Comparison of ENCODE assay signal across 10 cellular contexts in genomic region chr4:8238515-8239053, GRCh38. TPM values are rescaled to one million over a fixed set of nuclear protein-coding genes. Genes with fewer than 3 reads are reported as not detected.
DNase-seq lines count a peak whose midpoint lies in the region; ATAC-seq, FAIRE-seq and TF ChIP-seq lines count a peak whose summit lies in the region.
"Had no signal": no experiment of that assay in that cellular context is flagged by ENCODE, and none has a peak within 500 bp of the region (broad histone marks: within the 10 kb centered on the region; RNA-seq: fewer than 3 reads in every experiment).

No MANE protein-coding gene starts in this region.

- peaks cover 0 to 5% of the 10 kb centered on the region in 2 donors for H3K9me3 ChIP-seq in neuronal stem cell (replicated peaks in 1 of 2; ENCODE audit: control insufficient read depth in 2 of 2, insufficient read depth in 1 of 2, low read depth in 1 of 2, low read length in 2 of 2)

- no peaks in the 10 kb centered on the region for H3K4me1 Mint-ChIP-seq in natural killer cell
- H3K4me1 Mint-ChIP-seq: activated naive CD4-positive, alpha-beta T cell treated with anti-CD3 and anti-CD28 coated beads, Interleukin-2, amount 50 U/mL, for 24 hours had no signal

- H3K4me3 ChIP-seq in HFF-Myc (replicated peaks; ENCODE audit: low read depth, low read length) (no peak overlapping the region), cardiac fibroblast (replicated peaks in 1 of 2; ENCODE audit: low read depth in 2 of 2, low read length in 2 of 2) (no peak overlapping the region), neuronal stem cell (ENCODE audit: low read length in 2 of 2) (no peak overlapping the region)

- H2AK5ac ChIP-seq in neuronal stem cell (ENCODE audit: low read depth, low read length), result peak overlapping the region; percentile 71

- no CpG with 5 or more reads among the region's 17 CpGs for WGBS in neuronal stem cell (ENCODE audit: extremely low coverage in 2 of 2, insufficient read length in 2 of 2, insufficient replicate concordance in 1 of 2), 2 donors

- H3K18ac ChIP-seq in neuronal stem cell (ENCODE audit: low read length), result peak overlapping the region; percentile 66

- H3K14ac ChIP-seq in neuronal stem cell (ENCODE audit: low read length), result no peak overlapping the region

- no peak overlapping the region for H2AFZ ChIP-seq in neuronal stem cell (ENCODE audit: low read length)

- H3K27me3 Mint-ChIP-seq in natural killer cell (ENCODE audit: low read depth in 2 of 2), result no peaks in the 10 kb centered on the region
- H3K27me3 Mint-ChIP-seq: activated naive CD4-positive, alpha-beta T cell treated with anti-CD3 and anti-CD28 coated beads, Interleukin-2, amount 50 U/mL, for 24 hours had no signal

- peaks cover 6 to 10% of the 10 kb centered on the region in 2 donors for H3K4me1 ChIP-seq in neuronal stem cell (ENCODE audit: control insufficient read depth in 2 of 2, insufficient read depth in 1 of 2, low read depth in 1 of 2, low read length in 2 of 2)

- no peak overlapping the region for H3K27ac Mint-ChIP-seq in natural killer cell
- H3K27ac Mint-ChIP-seq: activated naive CD4-positive, alpha-beta T cell treated with anti-CD3 and anti-CD28 coated beads, Interleukin-2, amount 50 U/mL, for 24 hours had no signal

- H4K91ac ChIP-seq in neuronal stem cell (ENCODE audit: low read depth, low read length, poor library complexity), result no peak overlapping the region

- DNase-seq in D721Med (ENCODE audit: insufficient read length, low spot score) (no peak), HFF-Myc (ENCODE audit: extremely low read depth, low read depth) (no peak), cardiac fibroblast (ENCODE audit: low read depth in 2 of 2) (no peak), neuronal stem cell (ENCODE audit: low spot score) (peak; percentile 26), inferior parietal cortex (ENCODE audit: extremely low spot score) (no peak), natural killer cell (no peak)

- no peak overlapping the region for H3K23ac ChIP-seq in neuronal stem cell (ENCODE audit: low read depth, low read length, poor library complexity)

- TF ChIP-seq CTCF in D721Med (IDR thresholded peaks at IDR 0.05; ENCODE audit: insufficient read depth, missing control alignments) (peak; percentile 9), HFF-Myc (IDR thresholded peaks at IDR 0.05; ENCODE audit: low read depth, low read length, missing control alignments) (peak; percentile 32), cardiac fibroblast (IDR thresholded peaks at IDR 0.05; ENCODE audit: low read depth, low read length) (peak; percentile 39), natural killer cell (IDR thresholded peaks at IDR 0.05) (no peak)

- no peak overlapping the region for H3K4ac ChIP-seq in neuronal stem cell (ENCODE audit: low read length)

- no peak for ATAC-seq in GM19395 (IDR thresholded peaks at IDR 0.05; ENCODE audit: unreplicated experiment)
- ATAC-seq in HG03280 (IDR thresholded peaks at IDR 0.05; ENCODE audit: unreplicated experiment), result no peak
- ATAC-seq in natural killer cell, result no peak

- no peak overlapping the region for H3K27ac ChIP-seq in neuronal stem cell (replicated peaks; ENCODE audit: low read length)

- no peak overlapping the region for H2BK12ac ChIP-seq in neuronal stem cell (ENCODE audit: low read length)

- no peaks in the 10 kb centered on the region for H3K36me3 ChIP-seq in neuronal stem cell (replicated peaks in 1 of 2; ENCODE audit: control insufficient read depth in 2 of 2, insufficient read depth in 2 of 2, low read length in 2 of 2)

- no peak overlapping the region for H2BK5ac ChIP-seq in neuronal stem cell (ENCODE audit: low read length)

- no peak overlapping the region for H3K4me2 ChIP-seq in neuronal stem cell (ENCODE audit: insufficient read depth, low read length, poor library complexity, severe bottlenecking)

- no peaks in the 10 kb centered on the region for H3K27me3 ChIP-seq in neuronal stem cell (ENCODE audit: control insufficient read depth in 3 of 3, insufficient read depth in 3 of 3, low read depth in 1 of 3, low read length in 3 of 3)

- intact Hi-C loops in natural killer cell (cut with micrococcal nuclease), result no loop called here

- H3K36me3 Mint-ChIP-seq in natural killer cell, result no peaks in the 10 kb centered on the region

- peaks cover 2% of the 10 kb centered on the region for H3K79me1 ChIP-seq in neuronal stem cell (ENCODE audit: low read depth, low read length)

- H3K9ac ChIP-seq in neuronal stem cell (ENCODE audit: low read depth, low read length, poor library complexity), result no peak overlapping the region

- H4K8ac ChIP-seq in neuronal stem cell (ENCODE audit: low read depth, low read length), result peak overlapping the region; percentile 19

- H2BK15ac ChIP-seq in neuronal stem cell (ENCODE audit: low read length), result peak overlapping the region; percentile 49

- peak overlapping the region; percentile 67 for H2BK120ac ChIP-seq in neuronal stem cell (ENCODE audit: low read depth, low read length)

- H3K9me3 Mint-ChIP-seq in natural killer cell, result no peaks in the 10 kb centered on the region
- H3K9me3 Mint-ChIP-seq: activated naive CD4-positive, alpha-beta T cell treated with anti-CD3 and anti-CD28 coated beads, Interleukin-2, amount 50 U/mL, for 24 hours had no signal

- no peak for FAIRE-seq in D721Med (lab: Jason Lieb, UNC)

- no peak overlapping the region for H3K4me3 Mint-ChIP-seq in natural killer cell
- H3K4me3 Mint-ChIP-seq: activated naive CD4-positive, alpha-beta T cell treated with anti-CD3 and anti-CD28 coated beads, Interleukin-2, amount 50 U/mL, for 24 hours had no signal

RNA-seq across cellular contexts. Expression of gene HTRA3, which starts 31.0 kb away (rescaled TPM):
- 2.9 TPM for polyA plus RNA-seq in neuronal stem cell (2013, experiment 1 of 2)
- 2.8 TPM for polyA plus RNA-seq in neuronal stem cell (2013, experiment 2 of 2)
- not detected for total RNA-seq in natural killer cell
- total RNA-seq: T-helper 2 cell treated with Interferon-gamma antibody and Interleukin-4, amounts not matched to agents 100 ng/mL and 5 ng/mL, for 36 hours had no signal

RNA-seq across cellular contexts. Expression of gene SH3TC1, which starts 39.5 kb away (rescaled TPM):
- polyA plus RNA-seq in neuronal stem cell (2013, experiment 1 of 2), result 0.13 TPM
- polyA plus RNA-seq in neuronal stem cell (2013, experiment 2 of 2), result 0.08 TPM
- 10 to 100 TPM; 50.1 to 61.7 (median 54.9) TPM for total RNA-seq in natural killer cell
